In the genomic region with DNA sequence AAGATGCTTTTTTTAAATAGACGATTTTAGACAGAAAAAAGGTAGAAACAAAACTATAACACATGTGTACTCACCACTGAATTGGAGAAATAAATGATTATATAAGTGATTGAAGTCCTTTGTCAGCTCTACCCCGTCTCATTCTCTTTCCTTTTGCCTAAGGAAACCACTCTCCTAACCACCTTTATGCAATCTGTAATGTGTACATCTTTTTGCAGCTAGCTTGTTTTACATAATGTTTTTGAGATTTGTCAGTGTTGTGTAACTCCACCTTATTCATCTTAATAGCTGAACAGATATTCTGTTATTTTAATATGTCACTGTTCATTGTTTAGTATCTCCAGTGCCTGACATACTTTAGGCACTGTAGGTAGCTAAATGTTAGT, we compare ENCODE assay signal across 1 cellular context.
TF ChIP-seq lines count a peak whose summit lies in the region.

No MANE protein-coding gene starts in this region.

TF ChIP-seq in H1, 55 proteins besides CTCF, POLR2A, EP300 and RAD21:
- no peak for TF ChIP-seq TAF1 (IDR thresholded peaks at IDR 0.05; ENCODE audit: low read depth, low read length)
- TF ChIP-seq, protein P1, sequence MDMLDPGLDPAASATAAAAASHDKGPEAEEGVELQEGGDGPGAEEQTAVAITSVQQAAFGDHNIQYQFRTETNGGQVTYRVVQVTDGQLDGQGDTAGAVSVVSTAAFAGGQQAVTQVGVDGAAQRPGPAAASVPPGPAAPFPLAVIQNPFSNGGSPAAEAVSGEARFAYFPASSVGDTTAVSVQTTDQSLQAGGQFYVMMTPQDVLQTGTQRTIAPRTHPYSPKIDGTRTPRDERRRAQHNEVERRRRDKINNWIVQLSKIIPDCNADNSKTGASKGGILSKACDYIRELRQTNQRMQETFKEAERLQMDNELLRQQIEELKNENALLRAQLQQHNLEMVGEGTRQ (IDR thresholded peaks at IDR 0.05; ENCODE audit: low read length): no peak
- no peak for TF ChIP-seq BCL11A (IDR thresholded peaks at IDR 0.05; ENCODE audit: low read depth in 2 of 2, low read length in 2 of 2)
- TF ChIP-seq ASH2L (IDR thresholded peaks at IDR 0.05; ENCODE audit: low read length): no peak
- TF ChIP-seq CREB1 (IDR thresholded peaks at IDR 0.05): no peak
- TF ChIP-seq CEBPB (IDR thresholded peaks at IDR 0.05; ENCODE audit: low read depth, low read length): no peak
- TF ChIP-seq MAFK (IDR thresholded peaks at IDR 0.05; ENCODE audit: low read depth, low read length): no peak
